8 cellular contexts compared by ENCODE assay signal in the genomic region with DNA sequence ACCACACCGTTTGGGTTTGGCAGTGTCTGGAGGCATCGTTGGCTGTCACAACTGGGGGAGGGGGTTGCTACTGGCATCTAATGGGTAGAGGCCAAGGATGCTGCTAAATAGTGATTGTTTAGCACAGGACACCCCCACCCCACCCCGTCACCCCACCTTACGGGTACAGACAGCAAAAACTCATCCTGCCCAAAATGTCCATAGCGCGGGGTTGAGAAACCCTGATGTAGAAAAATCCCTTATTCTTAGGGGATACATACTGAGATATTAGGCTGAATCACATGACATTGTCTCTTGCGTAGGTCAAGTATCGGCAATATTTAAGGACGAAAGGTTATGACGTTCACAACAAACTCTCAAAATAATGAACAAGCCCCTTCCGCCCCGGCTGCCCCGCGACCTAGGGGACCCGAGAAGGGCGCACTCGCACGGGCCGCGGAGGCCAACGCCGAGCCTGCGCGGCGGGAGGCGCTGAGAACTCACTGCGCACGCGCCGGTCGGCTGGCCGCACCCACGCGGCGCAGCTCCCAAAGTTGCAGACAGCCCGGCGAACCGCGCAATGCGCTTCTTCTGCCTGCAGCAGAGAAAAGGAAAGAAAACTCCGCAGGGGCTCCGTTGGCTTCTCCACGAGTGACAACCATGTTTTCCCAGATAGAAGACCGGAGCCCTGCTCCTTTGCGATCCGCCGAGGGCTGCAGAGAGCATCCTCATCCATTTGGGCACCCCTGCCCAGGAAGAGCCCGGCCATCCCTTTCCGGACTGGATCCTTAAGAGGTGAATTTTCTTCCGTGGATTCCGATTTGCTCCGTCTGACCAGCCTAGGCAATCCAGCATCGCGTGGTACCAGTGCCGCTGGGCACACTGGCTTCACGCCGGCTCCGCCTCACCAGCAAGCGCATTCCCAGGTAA.
DNase-seq lines count a peak whose midpoint lies in the region; ATAC-seq and TF ChIP-seq lines count a peak whose summit lies in the region.

No MANE protein-coding gene starts in this region.

- peak; percentile 69 for DNase-seq in Calu3
- DNase-seq in HS-5 (ENCODE audit: low read depth): peak; percentile 41
- DNase-seq in RPMI7951 (ENCODE audit: low read depth): peak; percentile 82
- DNase-seq in activated T-helper 2 cell treated with anti-CD3 and anti-CD28 coated beads, Interferon-gamma antibody, Interleukin-2, Interleukin-4, amounts not matched to agents 10 μg/mL and 5 μg/mL and 100 μg/mL, durations not matched to agents 14 hours and 24 hours and 36 hours (ENCODE audit: low spot score): peak; percentile 68
- peak; percentile 62 for DNase-seq in fibroblast of the conjunctiva (ENCODE audit: low read depth)
- peak; percentile 79 for DNase-seq in nephron progenitor cell

- ATAC-seq in GM21367 (IDR thresholded peaks at IDR 0.05; ENCODE audit: unreplicated experiment): peak; percentile 94

- peaks cover 18% of the 10 kb centered on the region for H3K36me3 Mint-ChIP-seq in Calu3 (ENCODE audit: insufficient read depth, unreplicated experiment)
- H3K36me3 Mint-ChIP-seq in activated T-helper 2 cell treated with anti-CD3 and anti-CD28 coated beads, Interferon-gamma antibody, Interleukin-2, Interleukin-4, amounts not matched to agents 10 μg/mL and 5 μg/mL and 100 μg/mL, durations not matched to agents 14 hours and 24 hours and 36 hours (ENCODE audit: low read depth): no peaks in the 10 kb centered on the region
- peaks cover 5% of the 10 kb centered on the region for H3K36me3 Mint-ChIP-seq in nephron progenitor cell (ENCODE audit: low read depth)
- H3K36me3 Mint-ChIP-seq in stimulated activated naive CD8-positive, alpha-beta T cell treated with anti-CD3 and anti-CD28 coated beads, Interleukin-15, Interleukin-2, amounts not matched to agents 100 ng/mL and 50 ng/mL, for 24 hours (ENCODE audit: low read depth): no peaks in the 10 kb centered on the region

- H3K27ac Mint-ChIP-seq in Calu3 (ENCODE audit: unreplicated experiment): peak overlapping the region; percentile 40
- H3K27ac Mint-ChIP-seq in activated T-helper 2 cell treated with anti-CD3 and anti-CD28 coated beads, Interferon-gamma antibody, Interleukin-2, Interleukin-4, amounts not matched to agents 10 μg/mL and 5 μg/mL and 100 μg/mL, durations not matched to agents 14 hours and 24 hours and 36 hours: no peak overlapping the region
- no peak overlapping the region for H3K27ac Mint-ChIP-seq in nephron progenitor cell
- H3K27ac Mint-ChIP-seq in stimulated activated naive CD8-positive, alpha-beta T cell treated with anti-CD3 and anti-CD28 coated beads, Interleukin-15, Interleukin-2, amounts not matched to agents 100 ng/mL and 50 ng/mL, for 24 hours: peak overlapping the region; percentile 75

- TF ChIP-seq CTCF in Calu3 (IDR thresholded peaks at IDR 0.05; ENCODE audit: unreplicated experiment) (no peak), nephron progenitor cell (IDR thresholded peaks at IDR 0.05) (no peak)

- intact Hi-C loops in Calu3 (cut with micrococcal nuclease; ENCODE audit: unreplicated experiment): no loop called here
- intact Hi-C loops in activated T-helper 2 cell treated with anti-CD3 and anti-CD28 coated beads, Interferon-gamma antibody, Interleukin-2, Interleukin-4, amounts not matched to agents 10 μg/mL and 5 μg/mL and 100 μg/mL, durations not matched to agents 14 hours and 24 hours and 36 hours (cut with micrococcal nuclease): loop anchor here (2.0 kb wide), 1 partner anchor 190 kb away; no protein-coding TSS in a partner anchor

- H3K4me3 Mint-ChIP-seq in Calu3 (ENCODE audit: low read depth, unreplicated experiment): peak overlapping the region; percentile 82
- peak overlapping the region; percentile 85 for H3K4me3 Mint-ChIP-seq in activated T-helper 2 cell treated with anti-CD3 and anti-CD28 coated beads, Interferon-gamma antibody, Interleukin-2, Interleukin-4, amounts not matched to agents 10 μg/mL and 5 μg/mL and 100 μg/mL, durations not matched to agents 14 hours and 24 hours and 36 hours (ENCODE audit: low read depth)
- H3K4me3 Mint-ChIP-seq in nephron progenitor cell: peak overlapping the region; percentile 92
- peak overlapping the region; percentile 91 for H3K4me3 Mint-ChIP-seq in stimulated activated naive CD8-positive, alpha-beta T cell treated with anti-CD3 and anti-CD28 coated beads, Interleukin-15, Interleukin-2, amounts not matched to agents 100 ng/mL and 50 ng/mL, for 24 hours

- BruUV-seq in Calu3 (replicated peaks; lab: Mats Ljungman, UMichigan): no TSS peak

- H3K9me3 Mint-ChIP-seq in Calu3 (ENCODE audit: low read depth, unreplicated experiment) (no peaks in the 10 kb centered on the region), nephron progenitor cell (no peaks in the 10 kb centered on the region)
- H3K9me3 Mint-ChIP-seq in activated T-helper 2 cell treated with anti-CD3 and anti-CD28 coated beads, Interferon-gamma antibody, Interleukin-2, Interleukin-4, amounts not matched to agents 10 μg/mL and 5 μg/mL and 100 μg/mL, durations not matched to agents 14 hours and 24 hours and 36 hours: no peaks in the 10 kb centered on the region
- H3K9me3 Mint-ChIP-seq in stimulated activated naive CD8-positive, alpha-beta T cell treated with anti-CD3 and anti-CD28 coated beads, Interleukin-15, Interleukin-2, amounts not matched to agents 100 ng/mL and 50 ng/mL, for 24 hours: no peaks in the 10 kb centered on the region

- H3K4me1 Mint-ChIP-seq in Calu3 (ENCODE audit: low read depth, unreplicated experiment) (peaks cover 6% of the 10 kb centered on the region), nephron progenitor cell (peaks cover 29% of the 10 kb centered on the region)
- H3K4me1 Mint-ChIP-seq in activated T-helper 2 cell treated with anti-CD3 and anti-CD28 coated beads, Interferon-gamma antibody, Interleukin-2, Interleukin-4, amounts not matched to agents 10 μg/mL and 5 μg/mL and 100 μg/mL, durations not matched to agents 14 hours and 24 hours and 36 hours (ENCODE audit: low read depth): peaks cover 16% of the 10 kb centered on the region
- peaks cover 26% of the 10 kb centered on the region for H3K4me1 Mint-ChIP-seq in stimulated activated naive CD8-positive, alpha-beta T cell treated with anti-CD3 and anti-CD28 coated beads, Interleukin-15, Interleukin-2, amounts not matched to agents 100 ng/mL and 50 ng/mL, for 24 hours (ENCODE audit: low read depth)

- H3K27me3 Mint-ChIP-seq in Calu3 (ENCODE audit: unreplicated experiment) (no peaks in the 10 kb centered on the region), nephron progenitor cell (ENCODE audit: low read depth, poor library complexity) (no peaks in the 10 kb centered on the region)
- peaks cover 10% of the 10 kb centered on the region for H3K27me3 Mint-ChIP-seq in activated T-helper 2 cell treated with anti-CD3 and anti-CD28 coated beads, Interferon-gamma antibody, Interleukin-2, Interleukin-4, amounts not matched to agents 10 μg/mL and 5 μg/mL and 100 μg/mL, durations not matched to agents 14 hours and 24 hours and 36 hours (ENCODE audit: low read depth)
- H3K27me3 Mint-ChIP-seq in stimulated activated naive CD8-positive, alpha-beta T cell treated with anti-CD3 and anti-CD28 coated beads, Interleukin-15, Interleukin-2, amounts not matched to agents 100 ng/mL and 50 ng/mL, for 24 hours: peaks cover 7% of the 10 kb centered on the region

- CTCF ChIA-PET in Calu3 (lab: Charles Lee): interaction anchor here (1.6 kb wide), 1 partner anchor 24 kb away, joined by 4 read pairs; no protein-coding TSS in a partner anchor

Comparison
In these comparisons a context has a peak if more than half of its experiments do, and no peak if none do; other contexts are left out.
1. Peak in every context shown above with its lines: DNase-seq and ATAC-seq.
2. H3K27ac Mint-ChIP-seq: peak in Calu3 (single experiment) and stimulated activated naive CD8-positive, alpha-beta T cell treated with anti-CD3 and anti-CD28 coated beads, Interleukin-15, Interleukin-2, amounts not matched to agents 100 ng/mL and 50 ng/mL, for 24 hours (single experiment); none in activated T-helper 2 cell treated with anti-CD3 and anti-CD28 coated beads, Interferon-gamma antibody, Interleukin-2, Interleukin-4, amounts not matched to agents 10 μg/mL and 5 μg/mL and 100 μg/mL, durations not matched to agents 14 hours and 24 hours and 36 hours (single experiment) and nephron progenitor cell (single experiment).